28 cellular contexts compared by ENCODE assay signal in the genomic region with DNA sequence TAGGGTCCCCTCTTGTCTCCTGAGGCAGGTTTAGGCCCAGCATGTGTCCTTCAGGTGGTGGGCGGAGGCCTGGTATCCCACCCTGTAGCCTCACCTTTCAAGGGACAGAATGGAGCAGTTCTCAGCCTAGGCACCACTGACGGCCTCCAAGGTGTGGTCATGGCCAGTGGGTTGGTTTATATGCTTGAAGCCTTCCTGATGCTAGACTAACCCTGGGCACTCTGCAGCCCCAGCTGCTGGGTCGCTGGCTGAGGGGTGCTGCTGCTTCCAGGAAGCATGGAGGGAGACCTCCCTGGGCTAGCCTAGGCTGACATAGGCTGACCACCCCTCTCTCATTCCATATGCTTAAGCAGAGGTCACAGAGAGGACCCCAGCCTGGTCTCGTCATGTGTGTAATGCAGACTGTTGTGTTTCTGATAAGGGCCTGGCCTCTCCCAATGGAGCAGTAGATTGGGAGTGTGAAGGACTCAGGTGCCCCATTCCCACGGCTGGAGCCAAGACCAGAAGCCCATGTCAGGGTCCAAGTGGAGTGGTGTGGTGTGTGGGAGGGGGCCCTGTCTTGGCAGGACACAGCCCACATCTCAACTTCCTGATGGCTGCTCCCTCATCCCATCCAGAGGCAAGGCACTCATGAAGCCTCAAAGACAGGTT.
"Had no signal": no experiment of that assay in that cellular context is flagged by ENCODE, and none has a peak within 500 bp of the region (broad histone marks: within the 10 kb centered on the region; RNA-seq: fewer than 3 reads in every experiment).

No MANE protein-coding gene starts in this region.

- H3K4me1 Mint-ChIP-seq: activated CD4-positive, alpha-beta T cell treated with anti-CD3 and anti-CD28 coated beads, Interleukin-2, amount 10 ng/mL, durations not matched to agents 7 days and 5 days; activated naive CD8-positive, alpha-beta T cell treated with anti-CD3 and anti-CD28 coated beads, Interleukin-2, amount 50 U/mL, for 24 hours; brain; T-cell had no signal

- H3K27me3 ChIP-seq: ascending aorta had no signal

- H3K4me1 ChIP-seq: ascending aorta had no signal

- H3K27me3 Mint-ChIP-seq: activated CD4-positive, alpha-beta memory T cell treated with anti-CD3 and anti-CD28 coated beads for 36 hours; activated CD4-positive, alpha-beta T cell treated with anti-CD3 and anti-CD28 coated beads, Interleukin-2, amount 10 ng/mL, durations not matched to agents 7 days and 5 days; activated naive CD8-positive, alpha-beta T cell treated with anti-CD3 and anti-CD28 coated beads, Interleukin-2, amount 50 U/mL, for 24 hours had no signal

- H3K36me3 Mint-ChIP-seq: T-cell had no signal

- DNase-seq: activated CD4-positive, alpha-beta memory T cell treated with anti-CD3 and anti-CD28 coated beads for 36 hours; activated CD4-positive, alpha-beta T cell treated with anti-CD3 and anti-CD28 coated beads, Interleukin-2, amount 10 ng/mL, durations not matched to agents 7 days and 5 days; activated CD4-positive, CD25-positive, alpha-beta regulatory T cell; activated CD8-positive, alpha-beta memory T cell treated with anti-CD3 and anti-CD28 coated beads for 24 hours; activated effector memory CD4-positive, alpha-beta T cell treated with anti-CD3 and anti-CD28 coated beads, Interleukin-2, amount 50 U/mL, for 16 hours; activated naive CD4-positive, alpha-beta T cell treated with Interleukin-2 at 50 U/mL for 16 hours; activated naive CD8-positive, alpha-beta T cell treated with anti-CD3 and anti-CD28 coated beads, Interleukin-2, amount 50 U/mL, for 24 hours; activated T-cell treated with anti-CD3 and anti-CD28 coated beads, Interleukin-2, amount 50 U/mL, for 4 hours; amniotic stem cell; NCI-H1092; NCI-H1417; NCI-H1694; NCI-H2029; NCI-H2107; NCI-H2171 treated with DMSO at 0.1 percent for 48 hours; NCI-H226; NCI-H526; NCI-H774; T-cell; T-helper 2 cell; T1000 had no signal

- H3K36me3 ChIP-seq: ascending aorta had no signal

- FAIRE-seq: TTC549 had no signal

- H3K27ac Mint-ChIP-seq: activated CD4-positive, alpha-beta memory T cell treated with anti-CD3 and anti-CD28 coated beads for 36 hours; activated CD4-positive, alpha-beta T cell treated with anti-CD3 and anti-CD28 coated beads, Interleukin-2, amount 10 ng/mL, durations not matched to agents 7 days and 5 days; activated naive CD4-positive, alpha-beta T cell treated with anti-CD3 and anti-CD28 coated beads, Interleukin-2, amount 50 U/mL, for 72 hours; activated naive CD8-positive, alpha-beta T cell treated with anti-CD3 and anti-CD28 coated beads, Interleukin-2, amount 50 U/mL, for 24 hours; brain; T-cell had no signal

- H3K4me3 ChIP-seq: ascending aorta, SK-N-MC had no signal

- H3K4me3 Mint-ChIP-seq: activated CD4-positive, alpha-beta memory T cell treated with anti-CD3 and anti-CD28 coated beads for 36 hours; activated CD4-positive, alpha-beta T cell treated with anti-CD3 and anti-CD28 coated beads, Interleukin-2, amount 10 ng/mL, durations not matched to agents 7 days and 5 days; activated naive CD8-positive, alpha-beta T cell treated with anti-CD3 and anti-CD28 coated beads, Interleukin-2, amount 50 U/mL, for 24 hours; activated T-cell treated with anti-CD3 and anti-CD28 coated beads, Interleukin-2, amount 50 U/mL, for 4 hours; brain; T-cell had no signal

- H3K27ac ChIP-seq: ascending aorta, KMS-11, SK-N-MC, VCaP had no signal

- ATAC-seq: activated naive CD4-positive, alpha-beta T cell treated with anti-CD3 and anti-CD28 coated beads, Interleukin-2, amount 50 U/mL, for 72 hours; activated naive CD8-positive, alpha-beta T cell treated with anti-CD3 and anti-CD28 coated beads, Interleukin-2, amount 50 U/mL, for 24 hours; activated T-cell treated with anti-CD3 and anti-CD28 coated beads, Interleukin-2, amount 50 U/mL, for 4 hours; T-cell had no signal
